14 cellular contexts compared by ENCODE assay signal in genomic region chr6:7201444-7201731, GRCh38.
DNase-seq lines count a peak whose midpoint lies in the region; ATAC-seq lines count a peak whose summit lies in the region.
"Had no signal": no experiment of that assay in that cellular context is flagged by ENCODE, and none has a peak within 500 bp of the region (broad histone marks: within the 10 kb centered on the region; RNA-seq: fewer than 3 reads in every experiment).

No MANE protein-coding gene starts in this region.

- peaks cover 75% of the 10 kb centered on the region for H3K4me1 Mint-ChIP-seq in dendritic cell treated with granulocyte-macrophage colony-stimulating factor and Interleukin-4, amounts not matched to agents 40 ng/mL and 50 ng/mL, for 4 days (ENCODE audit: low read depth)
- peaks cover 18 to 51% (median 31%) of the 10 kb centered on the region in 7 donors for H3K4me1 Mint-ChIP-seq in naive thymus-derived CD4-positive, alpha-beta T cell

- H3K27me3 Mint-ChIP-seq in dendritic cell treated with granulocyte-macrophage colony-stimulating factor and Interleukin-4, amounts not matched to agents 40 ng/mL and 50 ng/mL, for 4 days = no peaks in the 10 kb centered on the region
- no peaks in the 10 kb centered on the region for H3K27me3 Mint-ChIP-seq in naive thymus-derived CD4-positive, alpha-beta T cell

- H3K27ac Mint-ChIP-seq in dendritic cell treated with granulocyte-macrophage colony-stimulating factor and Interleukin-4, amounts not matched to agents 40 ng/mL and 50 ng/mL, for 4 days = peak overlapping the region; percentile 93
- H3K27ac Mint-ChIP-seq in naive thymus-derived CD4-positive, alpha-beta T cell = peak overlapping the region in 5 of 9 donors; percentile 16 to 84 (median 38)

- peak overlapping the region; percentile 72 for H3K4me2 ChIP-seq in BLaER1

- no peaks in the 10 kb centered on the region for H3K9me3 Mint-ChIP-seq in dendritic cell treated with granulocyte-macrophage colony-stimulating factor and Interleukin-4, amounts not matched to agents 40 ng/mL and 50 ng/mL, for 4 days
- H3K9me3 Mint-ChIP-seq in naive thymus-derived CD4-positive, alpha-beta T cell = no peaks in the 10 kb centered on the region

- peaks cover 82% of the 10 kb centered on the region for H3K36me3 Mint-ChIP-seq in dendritic cell treated with granulocyte-macrophage colony-stimulating factor and Interleukin-4, amounts not matched to agents 40 ng/mL and 50 ng/mL, for 4 days (ENCODE audit: low read depth)
- peaks cover 7 to 31% (median 12%) of the 10 kb centered on the region in 5 donors for H3K36me3 Mint-ChIP-seq in naive thymus-derived CD4-positive, alpha-beta T cell

- peaks cover 19% of the 10 kb centered on the region for H3K4me1 ChIP-seq in BLaER1
- peaks cover 0 to 10% of the 10 kb centered on the region in 2 donors for H3K4me1 ChIP-seq in naive thymus-derived CD4-positive, alpha-beta T cell (ENCODE audit: control insufficient read depth in 2 of 2, insufficient read depth in 2 of 2, low read length in 2 of 2)

- intact Hi-C loops in dendritic cell treated with granulocyte-macrophage colony-stimulating factor and Interleukin-4, amounts not matched to agents 40 ng/mL and 50 ng/mL, for 4 days (cut with micrococcal nuclease) = no loop called here
- intact Hi-C loops in naive thymus-derived CD4-positive, alpha-beta T cell (cut with micrococcal nuclease) = no loop called here

- H3K27ac ChIP-seq in BLaER1 = peak overlapping the region; percentile 44; the same call in 1 of the 2 replicates
- no peak overlapping the region for H3K27ac ChIP-seq in naive thymus-derived CD4-positive, alpha-beta T cell (ENCODE audit: low read depth, low read length)
- H3K27ac ChIP-seq: thoracic aorta had no signal

- DNase-seq in HT-29 (ENCODE audit: low spot score) (peak; percentile 3), D341Med (ENCODE audit: low spot score) (no peak)
- no peak for DNase-seq in naive thymus-derived CD4-positive, alpha-beta T cell
- no peak for DNase-seq in NK-92 treated with Interleukin-12 subunit alpha and Interleukin-12 subunit beta, amount 100 ng/mL, for 24 hours (lab: John Stamatoyannopoulos, UW)
- DNase-seq: activated T-cell treated with anti-CD3 and anti-CD28 coated beads for 4 hours, cerebellar nuclear complex, NCI-H1092 treated with DMSO at 0.1 percent for 48 hours had no signal

- no peak overlapping the region for H3K4me3 ChIP-seq in BLaER1
- no peak overlapping the region for H3K4me3 ChIP-seq in naive thymus-derived CD4-positive, alpha-beta T cell (ENCODE audit: low read length)
- H3K4me3 ChIP-seq: lung, smooth muscle cell, thoracic aorta had no signal

- H3K9me3 ChIP-seq in BLaER1 = no peaks in the 10 kb centered on the region
- no peaks in the 10 kb centered on the region for H3K9me3 ChIP-seq in naive thymus-derived CD4-positive, alpha-beta T cell (ENCODE audit: control insufficient read depth in 2 of 3, low read length in 3 of 3)
- H3K9me3 ChIP-seq: thoracic aorta had no signal

- no peak overlapping the region for H3K9ac ChIP-seq in BLaER1

- peak overlapping the region; percentile 66 for H3K4me3 Mint-ChIP-seq in dendritic cell treated with granulocyte-macrophage colony-stimulating factor and Interleukin-4, amounts not matched to agents 40 ng/mL and 50 ng/mL, for 4 days
- H3K4me3 Mint-ChIP-seq in naive thymus-derived CD4-positive, alpha-beta T cell = no peak overlapping the region

- H3K27me3 ChIP-seq in BLaER1 = no peaks in the 10 kb centered on the region
- no peaks in the 10 kb centered on the region for H3K27me3 ChIP-seq in naive thymus-derived CD4-positive, alpha-beta T cell (ENCODE audit: control insufficient read depth in 2 of 2, insufficient read depth in 2 of 2, low read length in 2 of 2)

- CTCF ChIA-PET in naive thymus-derived CD4-positive, alpha-beta T cell (lab: Charles Lee) = interaction anchor here (0.6 kb wide), 1 partner anchor 81 kb away, joined by 3 read pairs; no protein-coding TSS in a partner anchor

- POLR2A ChIA-PET in naive thymus-derived CD4-positive, alpha-beta T cell (lab: Charles Lee) = no interaction called here

- no peak for ATAC-seq in naive thymus-derived CD4-positive, alpha-beta T cell
- ATAC-seq in GM18907 (IDR thresholded peaks at IDR 0.05; ENCODE audit: unreplicated experiment) (no peak), GM21390 (IDR thresholded peaks at IDR 0.05; ENCODE audit: unreplicated experiment) (no peak)

- peaks cover 85% of the 10 kb centered on the region for H3K36me3 ChIP-seq in BLaER1
- H3K36me3 ChIP-seq in naive thymus-derived CD4-positive, alpha-beta T cell (ENCODE audit: control insufficient read depth in 2 of 3, insufficient read depth in 3 of 3, low read length in 3 of 3) = peaks cover 0 to 25% (median 0%) of the 10 kb centered on the region in 3 experiments
- H3K36me3 ChIP-seq: thoracic aorta had no signal

- peaks cover 65% of the 10 kb centered on the region for H4K20me1 ChIP-seq in BLaER1
